8 cellular contexts compared by ENCODE assay signal in the genomic region with DNA sequence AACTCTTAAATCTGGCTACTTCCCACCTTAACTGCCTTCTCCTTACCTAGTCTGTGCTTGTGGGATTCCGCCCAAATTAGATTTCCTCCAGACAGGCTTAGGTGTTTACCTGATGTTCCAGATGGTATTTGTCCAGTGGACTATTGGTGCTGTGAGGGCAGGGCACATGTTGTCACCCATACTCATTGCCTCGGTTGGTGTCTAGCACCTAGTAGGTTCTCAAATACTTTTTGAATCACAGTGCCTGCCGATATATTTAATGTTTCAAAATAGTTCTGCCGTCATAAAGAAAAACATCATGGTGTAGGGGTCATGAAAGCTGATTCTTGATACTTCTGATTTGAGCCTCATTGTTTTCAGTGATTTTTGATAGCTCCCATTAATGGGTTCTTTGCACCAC. TPM values are rescaled to one million over a fixed set of nuclear protein-coding genes. Genes with fewer than 3 reads are reported as not detected.
DNase-seq lines count a peak whose midpoint lies in the region; ATAC-seq, FAIRE-seq and TF ChIP-seq lines count a peak whose summit lies in the region.

No MANE protein-coding gene starts in this region.

- no peaks in the 10 kb centered on the region for H3K9me3 ChIP-seq in colonic mucosa
- H3K9me3 ChIP-seq in naive thymus-derived CD4-positive, alpha-beta T cell (ENCODE audit: control insufficient read depth in 2 of 3, low read length in 3 of 3), result no peaks in the 10 kb centered on the region

- TF ChIP-seq POLR2A in H54 (IDR thresholded peaks at IDR 0.05; ENCODE audit: low read depth, low read length), result no peak
- no peak for TF ChIP-seq POLR2A in GM12892 (IDR thresholded peaks at IDR 0.05; ENCODE audit: low read depth, low read length)

- DNase-seq in AG09309 (ENCODE audit: low read depth) (no peak), LNCaP clone FGC (ENCODE audit: low read depth) (no peak), colonic mucosa (peak; percentile 35), H54 (ENCODE audit: insufficient read length, low spot score) (no peak), GM12892 (ENCODE audit: insufficient read length) (no peak), HCEC 1CT (no peak)
- DNase-seq in naive thymus-derived CD4-positive, alpha-beta T cell, result no peak

- ATAC-seq in naive thymus-derived CD4-positive, alpha-beta T cell, result no peak
- no peak for ATAC-seq in GM21526 (IDR thresholded peaks at IDR 0.05; ENCODE audit: low FRiP score, unreplicated experiment)

- peak overlapping the region; percentile 88 to 98 for H3K9ac ChIP-seq in colonic mucosa (ENCODE audit: low read depth in 2 of 2, low read length in 2 of 2)

- no peaks in the 10 kb centered on the region for H3K36me3 ChIP-seq in colonic mucosa
- peaks cover 0 to 9% (median 0%) of the 10 kb centered on the region in 3 experiments for H3K36me3 ChIP-seq in naive thymus-derived CD4-positive, alpha-beta T cell (ENCODE audit: control insufficient read depth in 2 of 3, insufficient read depth in 3 of 3, low read length in 3 of 3)

- peaks cover 0 to 21% (median 4%) of the 10 kb centered on the region in 5 donors for H3K36me3 Mint-ChIP-seq in naive thymus-derived CD4-positive, alpha-beta T cell

- TF ChIP-seq CTCF in AG09309 (IDR thresholded peaks at IDR 0.05; ENCODE audit: control insufficient read depth, insufficient read depth, low read depth, low read length, missing control alignments) (no peak), LNCaP clone FGC (IDR thresholded peaks at IDR 0.05; ENCODE audit: control insufficient read depth, extremely low read depth, insufficient read depth) (no peak), colonic mucosa (IDR thresholded peaks at IDR 0.05) (no peak)

- POLR2A ChIA-PET in naive thymus-derived CD4-positive, alpha-beta T cell (lab: Charles Lee), result interaction anchor here (0.5 to 5.0 kb wide), 15 partner anchors 15 to 385 kb away, joined by 3 to 87 read pairs (median 4); partner anchors contain the start of genes ATG4B, DTYMK, ING5 and MTERF4

- intact Hi-C loops in colonic mucosa (cut with DNase I), result no loop called here
- intact Hi-C loops in naive thymus-derived CD4-positive, alpha-beta T cell (cut with micrococcal nuclease), result loop anchor here in 1 of 2 donors (2.0 kb wide), 1 partner anchor 16 kb away; no protein-coding TSS in a partner anchor

- peak overlapping the region; percentile 96 to 100 (median 99) for H3K27ac Mint-ChIP-seq in naive thymus-derived CD4-positive, alpha-beta T cell

- CTCF ChIA-PET in naive thymus-derived CD4-positive, alpha-beta T cell (lab: Charles Lee), result interaction anchor here (1.3 kb wide), 1 partner anchor 9 kb away, joined by 3 read pairs; no protein-coding TSS in a partner anchor

- no peak for FAIRE-seq in H54 (lab: Jason Lieb, UNC)
- no peak for FAIRE-seq in GM12892 (lab: Jason Lieb, UNC)

- H3K27me3 Mint-ChIP-seq in naive thymus-derived CD4-positive, alpha-beta T cell, result no peaks in the 10 kb centered on the region

- no peaks in the 10 kb centered on the region for H3K27me3 ChIP-seq in colonic mucosa
- no peaks in the 10 kb centered on the region for H3K27me3 ChIP-seq in naive thymus-derived CD4-positive, alpha-beta T cell (ENCODE audit: control insufficient read depth in 2 of 2, insufficient read depth in 2 of 2, low read length in 2 of 2)

- H3K4me1 Mint-ChIP-seq in naive thymus-derived CD4-positive, alpha-beta T cell, result peaks cover 62 to 84% (median 75%) of the 10 kb centered on the region in 7 donors

- H3K4me3 ChIP-seq in AG09309 (ENCODE audit: control insufficient read depth, low read depth, low read length), result peak overlapping the region; percentile 75
- peak overlapping the region; percentile 68 for H3K4me3 ChIP-seq in LNCaP clone FGC (ENCODE audit: low read depth, low read length)
- H3K4me3 ChIP-seq in colonic mucosa, result peak overlapping the region; percentile 82
- H3K4me3 ChIP-seq in naive thymus-derived CD4-positive, alpha-beta T cell (ENCODE audit: low read length), result peak overlapping the region; percentile 84

- peak overlapping the region; percentile 93 to 100 (median 98) for H3K4me3 Mint-ChIP-seq in naive thymus-derived CD4-positive, alpha-beta T cell

- no peaks in the 10 kb centered on the region for H3K4me1 ChIP-seq in colonic mucosa
- H3K4me1 ChIP-seq in naive thymus-derived CD4-positive, alpha-beta T cell (ENCODE audit: control insufficient read depth in 2 of 2, insufficient read depth in 2 of 2, low read length in 2 of 2), result peaks cover 45 to 50% of the 10 kb centered on the region in 2 donors

- H3K27ac ChIP-seq in colonic mucosa, result peak overlapping the region; percentile 94
- peak overlapping the region; percentile 95 for H3K27ac ChIP-seq in naive thymus-derived CD4-positive, alpha-beta T cell (ENCODE audit: low read depth, low read length)

- peaks cover 0 to 3% (median 0%) of the 10 kb centered on the region in 11 donors for H3K9me3 Mint-ChIP-seq in naive thymus-derived CD4-positive, alpha-beta T cell

RNA-seq across cellular contexts. Expression of gene SEPTIN2, which starts 1.1 kb away (rescaled TPM):
- 100 to 1,000 TPM; 196 to 244 TPM for total RNA-seq in colonic mucosa
- total RNA-seq in naive thymus-derived CD4-positive, alpha-beta T cell, result 100 to 1,000 TPM; 189 to 340 (median 209) TPM
- 100 to 1,000 TPM; 129 to 134 TPM for polyA plus RNA-seq in naive thymus-derived CD4-positive, alpha-beta T cell
- 241 TPM for polyA plus RNA-seq in GM12892 (2012; ENCODE audit: missing spikeins)

RNA-seq across cellular contexts. Expression of gene HDLBP, which starts 1.4 kb away (rescaled TPM):
- 100 to 1,000 TPM; 483 to 625 TPM for total RNA-seq in colonic mucosa
- 100 to 1,000 TPM; 127 to 231 (median 169) TPM for total RNA-seq in naive thymus-derived CD4-positive, alpha-beta T cell
- polyA plus RNA-seq in naive thymus-derived CD4-positive, alpha-beta T cell, result 10 to 100 TPM; 42.8 to 71.8 TPM
- polyA plus RNA-seq in GM12892 (2012; ENCODE audit: missing spikeins), result 138 TPM

RNA-seq across cellular contexts. Expression of gene FARP2, which starts 39.3 kb away (rescaled TPM):
- 100 to 1,000 TPM; 107 to 122 TPM for total RNA-seq in colonic mucosa
- 10 to 100 TPM; 12.4 to 31.0 (median 22.1) TPM for total RNA-seq in naive thymus-derived CD4-positive, alpha-beta T cell
- polyA plus RNA-seq in naive thymus-derived CD4-positive, alpha-beta T cell, result 1 to 10 TPM; 6.2 to 7.2 TPM
- 26.3 TPM for polyA plus RNA-seq in GM12892 (2012; ENCODE audit: missing spikeins)
